Comparison of ENCODE assay signal across 10 cellular contexts in the genomic region with DNA sequence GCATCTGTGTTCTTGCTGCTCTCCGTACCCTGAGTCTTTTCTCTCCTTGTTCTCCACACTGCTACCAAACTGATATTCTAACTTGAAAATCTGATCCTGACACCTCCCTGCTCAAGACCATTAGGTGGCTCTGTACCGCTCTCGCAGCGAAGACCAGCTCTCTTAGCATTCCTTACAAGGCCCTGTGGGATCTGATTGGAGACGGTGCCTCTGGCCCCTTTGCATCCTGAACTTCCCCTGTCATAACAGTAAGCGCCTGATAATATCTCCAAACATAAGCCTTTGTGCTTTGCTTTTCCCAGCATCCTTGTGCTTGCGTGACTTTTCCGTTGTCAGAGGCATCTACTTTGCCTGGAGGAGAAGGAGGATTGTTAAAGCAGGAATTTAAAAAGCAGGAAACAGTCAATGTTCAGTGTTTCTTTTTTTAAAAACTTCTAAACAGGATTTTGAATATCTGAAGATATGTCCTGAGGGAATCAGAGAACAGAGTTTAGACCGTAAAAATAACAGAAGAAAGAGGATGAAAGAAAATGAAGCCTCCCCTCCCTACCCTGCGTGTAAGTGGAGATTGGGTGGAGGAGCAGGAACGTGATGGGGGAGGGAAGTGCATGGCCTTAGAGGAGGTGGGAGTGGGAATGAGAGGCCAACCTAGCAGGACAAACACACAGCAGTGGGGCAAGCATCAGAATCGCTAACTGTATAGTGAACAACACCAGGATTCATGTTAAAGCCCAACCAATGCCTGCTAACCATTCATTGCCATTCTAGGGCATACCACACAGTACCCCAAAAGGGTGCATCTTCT.
DNase-seq lines count a peak whose midpoint lies in the region; ATAC-seq lines count a peak whose summit lies in the region.
"Had no signal": no experiment of that assay in that cellular context is flagged by ENCODE, and none has a peak within 500 bp of the region (broad histone marks: within the 10 kb centered on the region; RNA-seq: fewer than 3 reads in every experiment).

No MANE protein-coding gene starts in this region.

- POLR2A ChIA-PET in activated CD4-positive, alpha-beta T cell treated with anti-CD3 and anti-CD28 coated beads for 36 hours (lab: Charles Lee): no interaction called here

- no peak overlapping the region for H2AFZ ChIP-seq in trophoblast cell (ENCODE audit: insufficient read depth, low read length, poor library complexity)

- no peaks in the 10 kb centered on the region for H3K36me3 ChIP-seq in trophoblast cell (ENCODE audit: control insufficient read depth in 1 of 2, insufficient read depth in 2 of 2, low read length in 2 of 2)

- H3K79me1 ChIP-seq in trophoblast cell (ENCODE audit: low read length): no peaks in the 10 kb centered on the region

- H3K4me1 ChIP-seq in trophoblast cell (ENCODE audit: control insufficient read depth in 1 of 2, insufficient read depth in 2 of 2, low read length in 2 of 2): peaks cover 3 to 8% of the 10 kb centered on the region in 2 experiments

- no peak overlapping the region for H3K23ac ChIP-seq in trophoblast cell (ENCODE audit: low read length)

- ATAC-seq in activated CD4-positive, alpha-beta T cell treated with anti-CD3 and anti-CD28 coated beads for 36 hours: no peak
- no peak for ATAC-seq in HG03342 (IDR thresholded peaks at IDR 0.05; ENCODE audit: unreplicated experiment)

- peaks cover 21% of the 10 kb centered on the region for H3K4me1 Mint-ChIP-seq in activated CD4-positive, alpha-beta T cell treated with anti-CD3 and anti-CD28 coated beads for 36 hours

- intact Hi-C loops in head of caudate nucleus (cut with DNase I): loop anchor here (10.0 kb wide), 1 partner anchor 72 kb away; no protein-coding TSS in a partner anchor
- intact Hi-C loops in activated CD4-positive, alpha-beta T cell treated with anti-CD3 and anti-CD28 coated beads for 36 hours (cut with DNase I, micrococcal nuclease): loop anchor here in 1 of 2 experiments (10.0 kb wide), 2 partner anchors 1098 to 1252 kb away; partner anchors contain the start of gene DEK

- H3K27ac Mint-ChIP-seq in activated CD4-positive, alpha-beta T cell treated with anti-CD3 and anti-CD28 coated beads for 36 hours: no peak overlapping the region

- peak; percentile 65 for DNase-seq in ELF-1 (ENCODE audit: low read depth, low spot score)
- DNase-seq in amniotic stem cell (lab: John Stamatoyannopoulos, UW): peak; percentile 75
- DNase-seq in head of caudate nucleus: peak; percentile 23 to 87 (median 58)
- peak; percentile 83 to 89 for DNase-seq in trophoblast cell
- DNase-seq in COR-L47 (lab: John Stamatoyannopoulos, UW): no peak
- no peak for DNase-seq in activated CD4-positive, alpha-beta T cell treated with anti-CD3 and anti-CD28 coated beads for 36 hours
- no peak for DNase-seq in AML-193 (lab: John Stamatoyannopoulos, UW)
- DNase-seq: DND-41, NCI-H2081 treated with DMSO at 0.1 percent for 48 hours had no signal

- no peak overlapping the region for H4K12ac ChIP-seq in trophoblast cell (ENCODE audit: low read depth, low read length)

- H3K4me3 Mint-ChIP-seq in activated CD4-positive, alpha-beta T cell treated with anti-CD3 and anti-CD28 coated beads for 36 hours: no peak overlapping the region

- H2AK5ac ChIP-seq in trophoblast cell (ENCODE audit: low read length): no peak overlapping the region

- H3K9me3 Mint-ChIP-seq in activated CD4-positive, alpha-beta T cell treated with anti-CD3 and anti-CD28 coated beads for 36 hours (ENCODE audit: low read depth): peaks cover 8% of the 10 kb centered on the region

- H3K79me2 ChIP-seq in trophoblast cell (ENCODE audit: control insufficient read depth, insufficient read depth, low read length, poor library complexity): no peaks in the 10 kb centered on the region

- no peak overlapping the region for H2BK5ac ChIP-seq in trophoblast cell (ENCODE audit: low read depth, low read length, poor library complexity)

- peak overlapping the region; percentile 52 for H3K27ac ChIP-seq in trophoblast cell (ENCODE audit: low read depth, low read length)

- no peaks in the 10 kb centered on the region for H3K9me3 ChIP-seq in trophoblast cell (ENCODE audit: insufficient read depth, low read depth, low read length)

- no peaks in the 10 kb centered on the region for H3K27me3 ChIP-seq in trophoblast cell (ENCODE audit: insufficient read depth, low read length)

- no peak overlapping the region for H2BK12ac ChIP-seq in trophoblast cell (ENCODE audit: low read length)

- peak overlapping the region; percentile 48 for H4K8ac ChIP-seq in trophoblast cell (ENCODE audit: low read depth, low read length)

- peaks cover 32% of the 10 kb centered on the region for H3K27me3 Mint-ChIP-seq in activated CD4-positive, alpha-beta T cell treated with anti-CD3 and anti-CD28 coated beads for 36 hours

- no peak overlapping the region for H4K91ac ChIP-seq in trophoblast cell (ENCODE audit: low read depth, low read length)

- H3K4me3 ChIP-seq in trophoblast cell (ENCODE audit: low read depth, low read length): no peak overlapping the region

- H3K9ac ChIP-seq in trophoblast cell (ENCODE audit: low read length): no peak overlapping the region

- no CpG with 5 or more reads among the region's 12 CpGs for WGBS in trophoblast cell (ENCODE audit: extremely low coverage, insufficient coverage, insufficient read length)

- CTCF ChIA-PET in activated CD4-positive, alpha-beta T cell treated with anti-CD3 and anti-CD28 coated beads for 36 hours (lab: Charles Lee): no interaction called here

- H3K4me2 ChIP-seq in trophoblast cell (ENCODE audit: low read length): peak overlapping the region; percentile 11

- H3K18ac ChIP-seq in trophoblast cell (ENCODE audit: low read length): no peak overlapping the region

- no peak overlapping the region for H3K14ac ChIP-seq in trophoblast cell (ENCODE audit: low read length)

- no peak overlapping the region for H2BK120ac ChIP-seq in trophoblast cell (ENCODE audit: insufficient read depth, low read length, poor library complexity)

- no peak overlapping the region for H3K4ac ChIP-seq in trophoblast cell (ENCODE audit: low read depth, low read length)

- no peaks in the 10 kb centered on the region for H3K36me3 Mint-ChIP-seq in activated CD4-positive, alpha-beta T cell treated with anti-CD3 and anti-CD28 coated beads for 36 hours (ENCODE audit: low read depth)

Comparison
In these comparisons a context has a peak if more than half of its experiments do, and no peak if none do; other contexts are left out.
1. DNase-seq: peak in ELF-1 (single experiment), amniotic stem cell (single experiment), head of caudate nucleus (42 of 42) and trophoblast cell (2 of 2); none in COR-L47 (single experiment), activated CD4-positive, alpha-beta T cell treated with anti-CD3 and anti-CD28 coated beads for 36 hours (single experiment) and AML-193 (0 of 2).